Comparison of ENCODE assay signal across 15 cellular contexts in genomic region chr11:36156486-36157150, GRCh38.
DNase-seq lines count a peak whose midpoint lies in the region; ATAC-seq and TF ChIP-seq lines count a peak whose summit lies in the region.
"Had no signal": no experiment of that assay in that cellular context is flagged by ENCODE, and none has a peak within 500 bp of the region (broad histone marks: within the 10 kb centered on the region; RNA-seq: fewer than 3 reads in every experiment).

No MANE protein-coding gene starts in this region.

- peaks cover 82% of the 10 kb centered on the region for H3K4me1 Mint-ChIP-seq in nephron

- H3K9me3 Mint-ChIP-seq in nephron = no peaks in the 10 kb centered on the region
- H3K9me3 Mint-ChIP-seq: GM23338 had no signal

- H3K36me3 Mint-ChIP-seq in nephron (ENCODE audit: low read depth) = no peaks in the 10 kb centered on the region

- peak overlapping the region; percentile 80 to 96 (median 92) for H3K27ac Mint-ChIP-seq in nephron

- peak; percentile 37 for DNase-seq in Daoy (ENCODE audit: low read depth)
- DNase-seq in NCI-H446 treated with DMSO at 0.1 percent for 48 hours (lab: John Stamatoyannopoulos, UW) = peak; percentile 84
- peak; percentile 13 for DNase-seq in ecto neural progenitor cell (ENCODE audit: low spot score)
- no peak for DNase-seq in activated gamma-delta T cell (lab: John Stamatoyannopoulos, UW)
- DNase-seq in NCI-H345 treated with DMSO at 0.1 percent for 48 hours (lab: John Stamatoyannopoulos, UW; ENCODE audit: unreplicated experiment) = no peak
- DNase-seq in OCI-M1 (lab: John Stamatoyannopoulos, UW) = no peak
- DNase-seq: activated gamma-delta T cell treated with Interleukin-2 at 50 U/mL for 16 hours; central memory CD4-positive, alpha-beta T cell; NCI-H146; NCI-H748 treated with DMSO at 0.1 percent for 48 hours; SJCRH30 had no signal

- peak overlapping the region in 1 of 3 experiments; percentile 33 for H3K4me3 Mint-ChIP-seq in nephron
- H3K4me3 Mint-ChIP-seq: GM23338 had no signal

- no peak for ATAC-seq in HG03460 (IDR thresholded peaks at IDR 0.05; ENCODE audit: unreplicated experiment)
- ATAC-seq: K562 had no signal

- no peak for TF ChIP-seq CTCF in nephron (IDR thresholded peaks at IDR 0.05; ENCODE audit: unreplicated experiment in 3 of 3)

- H3K27me3 Mint-ChIP-seq in nephron (ENCODE audit: low read depth) = no peaks in the 10 kb centered on the region

Comparison
In these comparisons a context has a peak if more than half of its experiments do, and no peak if none do; other contexts are left out.
1. DNase-seq: peak in Daoy (single experiment), NCI-H446 treated with DMSO at 0.1 percent for 48 hours (single experiment) and ecto neural progenitor cell (single experiment); none in activated gamma-delta T cell (single experiment), NCI-H345 treated with DMSO at 0.1 percent for 48 hours (single experiment) and OCI-M1 (single experiment).